ENCODE assay signal across 1 cellular context in the genomic region with DNA sequence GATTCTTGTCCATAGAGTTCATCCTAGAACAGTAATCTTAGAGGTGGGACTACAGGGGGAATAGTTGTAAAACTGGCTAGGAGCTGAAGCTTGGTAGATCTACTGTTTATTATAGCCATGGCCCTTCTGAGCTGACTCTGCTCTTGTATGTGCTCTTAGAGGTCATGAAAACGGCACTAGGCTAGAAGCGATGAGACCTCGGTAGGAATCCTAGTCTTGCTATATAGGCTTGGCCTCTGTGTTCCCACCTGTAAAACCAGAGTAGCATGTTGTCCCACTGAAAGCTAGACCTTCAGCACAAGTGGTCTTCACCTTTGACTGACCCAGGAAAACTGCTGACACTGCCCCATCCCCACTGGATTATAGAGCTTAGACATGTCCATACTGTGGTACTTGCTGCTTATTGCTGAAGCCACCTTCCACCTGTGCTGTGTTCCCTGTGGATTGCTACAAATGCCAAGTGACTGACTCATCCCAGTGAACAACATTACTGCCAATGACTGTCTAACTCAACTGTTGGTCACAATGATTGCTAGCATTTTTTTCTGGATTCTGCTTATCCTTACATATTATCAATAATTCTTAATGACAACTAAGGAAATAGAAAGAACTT.
TF ChIP-seq lines count a peak whose summit lies in the region.

No MANE protein-coding gene starts in this region.

TF ChIP-seq in HEK293, 187 proteins besides CTCF, POLR2A, EP300 and RAD21 (continued from another document):
- TF ChIP-seq, protein P1, sequence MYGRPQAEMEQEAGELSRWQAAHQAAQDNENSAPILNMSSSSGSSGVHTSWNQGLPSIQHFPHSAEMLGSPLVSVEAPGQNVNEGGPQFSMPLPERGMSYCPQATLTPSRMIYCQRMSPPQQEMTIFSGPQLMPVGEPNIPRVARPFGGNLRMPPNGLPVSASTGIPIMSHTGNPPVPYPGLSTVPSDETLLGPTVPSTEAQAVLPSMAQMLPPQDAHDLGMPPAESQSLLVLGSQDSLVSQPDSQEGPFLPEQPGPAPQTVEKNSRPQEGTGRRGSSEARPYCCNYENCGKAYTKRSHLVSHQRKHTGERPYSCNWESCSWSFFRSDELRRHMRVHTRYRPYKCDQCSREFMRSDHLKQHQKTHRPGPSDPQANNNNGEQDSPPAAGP (tag by site-specific recombination; IDR thresholded peaks at IDR 0.05): no peak
- TF ChIP-seq SCRT2 (tag by site-specific recombination; IDR thresholded peaks at IDR 0.05): 0 out of 2 replicates have a peak, but pooled peaks have one; percentile 17
- no peak for TF ChIP-seq TCF7L2 (IDR thresholded peaks at IDR 0.05; ENCODE audit: borderline replicate concordance, low read depth, low read length)
- no peak for TF ChIP-seq ZNF658 (tag by site-specific recombination; IDR thresholded peaks at IDR 0.05)
